In the genomic region with DNA sequence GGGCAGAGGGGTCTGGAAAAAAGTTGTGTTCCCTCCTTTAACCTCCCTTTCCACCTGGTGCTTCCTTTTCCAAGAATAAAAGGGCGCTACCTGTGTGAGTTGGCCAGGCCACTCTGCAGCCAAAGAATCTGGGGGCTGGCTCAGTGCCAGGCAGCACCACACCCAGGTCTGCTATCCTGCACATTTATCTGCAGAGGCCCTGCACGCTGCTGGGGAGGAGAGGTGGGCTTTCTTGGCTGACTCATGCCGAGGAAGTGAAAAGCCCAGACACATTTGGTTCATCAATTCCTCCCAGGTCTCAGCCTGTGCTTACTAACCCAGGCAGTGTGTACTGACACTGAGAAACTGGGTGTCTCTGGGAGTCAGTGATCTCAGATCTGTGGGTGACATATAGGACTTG, we compare ENCODE assay signal across 14 cellular contexts.
A peak's percentile ranks its signal among the peaks of the same experiment; 100 is the strongest.
DNase-seq lines count a peak whose midpoint lies in the region; ATAC-seq, FAIRE-seq and TF ChIP-seq lines count a peak whose summit lies in the region.
"Had no signal": no experiment of that assay in that cellular context is flagged by ENCODE, and none has a peak within 500 bp of the region (broad histone marks: within the 10 kb centered on the region; RNA-seq: fewer than 3 reads in every experiment).

No MANE protein-coding gene starts in this region.

- H3K9ac ChIP-seq in kidney (ENCODE audit: low read length in 2 of 2), result no peak overlapping the region

- H3K27ac ChIP-seq in kidney (ENCODE audit: low read depth in 2 of 2, low read length in 2 of 2), result no peak overlapping the region

- no peaks in the 10 kb centered on the region for H3K36me3 ChIP-seq in kidney (ENCODE audit: control insufficient read depth in 1 of 2, insufficient read depth in 2 of 2, low read length in 2 of 2)

- intact Hi-C loops in left ventricle myocardium superior (cut with micrococcal nuclease), result no loop called here
- intact Hi-C loops in cardiac septum (cut with DNase I), result no loop called here
- intact Hi-C loops in kidney (cut with DNase I), result no loop called here

- no peaks in the 10 kb centered on the region for H3K9me3 ChIP-seq in kidney (ENCODE audit: control insufficient read depth in 1 of 2, low read length in 2 of 2)

- FAIRE-seq in kidney (lab: Jason Lieb, UNC), result no peak
- peak; percentile 79 for FAIRE-seq in urothelium cell line (lab: Jason Lieb, UNC)
- FAIRE-seq: colon had no signal

- no peaks in the 10 kb centered on the region for H3K4me1 ChIP-seq in kidney (ENCODE audit: control insufficient read depth in 1 of 2, insufficient read depth in 1 of 2, low read depth in 1 of 2, low read length in 2 of 2)

- ATAC-seq in left ventricle myocardium superior (no peak), HG02840 (IDR thresholded peaks at IDR 0.05; ENCODE audit: low FRiP score, unreplicated experiment) (no peak), GM19351 (IDR thresholded peaks at IDR 0.05; ENCODE audit: unreplicated experiment) (no peak)
- ATAC-seq: activated CD4-positive, CD25-positive, alpha-beta regulatory T cell treated with anti-CD3 and anti-CD28 coated beads, Interleukin-2, amount 50 U/mL, for 24 hours had no signal

- no peak for TF ChIP-seq CTCF in kidney (IDR thresholded peaks at IDR 0.05; ENCODE audit: borderline replicate concordance, extremely low read depth, insufficient read depth)

- DNase-seq in left ventricle myocardium superior (peak; percentile 39), cardiac septum (ENCODE audit: low spot score) (no peak), SW480 (ENCODE audit: low spot score) (peak; percentile 58), kidney (peak; percentile 81), urothelium cell line (ENCODE audit: low spot score) (peak; percentile 85), NCI-H128 (lab: John Stamatoyannopoulos, UW; ENCODE audit: unreplicated experiment) (no peak)
- DNase-seq: activated gamma-delta T cell treated with Interleukin-2 at 50 U/mL for 16 hours, AML-193, H7, NCI-H1436 treated with DMSO at 0.1 percent for 48 hours had no signal

- no peak overlapping the region for H3K4me3 ChIP-seq in kidney (ENCODE audit: low read length in 2 of 2)

Comparison
In these comparisons a context has a peak if more than half of its experiments do, and no peak if none do; other contexts are left out.
1. DNase-seq: peak in left ventricle myocardium superior (single experiment), SW480 (single experiment), kidney (single experiment) and urothelium cell line (single experiment); none in cardiac septum (single experiment) and NCI-H128 (single experiment).